Comparison of ENCODE assay signal across 8 cellular contexts in genomic region chr13:42041684-42042035, GRCh38. TPM values are rescaled to one million over a fixed set of nuclear protein-coding genes. Genes with fewer than 3 reads are reported as not detected.
DNase-seq lines count a peak whose midpoint lies in the region; ATAC-seq and TF ChIP-seq lines count a peak whose summit lies in the region.

No MANE protein-coding gene starts in this region.

- POLR2A ChIA-PET in AG04450 (lab: Yijun Ruan, JAX), result interaction anchor here (0.7 kb wide), 1 partner anchor 64 kb away, joined by 3 read pairs; no protein-coding TSS in a partner anchor

- H3K27me3 ChIP-seq in AG04450 (ENCODE audit: control insufficient read depth, insufficient read depth, low read length), result no peaks in the 10 kb centered on the region

- DNase-seq in AG04450 (ENCODE audit: low read depth, low spot score) (no peak), GM12864 (ENCODE audit: low read depth) (no peak), HS-27A (ENCODE audit: low read depth) (peak; percentile 42), SW480 (ENCODE audit: low spot score) (peak; percentile 79), erythroblast (lab: John Stamatoyannopoulos, UW) (peak; percentile 52 to 58), mucosa of descending colon (peak; percentile 58 to 69 (median 65))

- H3K4me3 ChIP-seq in AG04450 (ENCODE audit: low read depth, low read length) (peak overlapping the region; percentile 84), GM12864 (ENCODE audit: low read depth, low read length) (peak overlapping the region; percentile 60), mucosa of descending colon (no peak overlapping the region), urinary bladder (ENCODE audit: low read depth, low read length) (peak overlapping the region; percentile 94)

- intact Hi-C loops in mucosa of descending colon (cut with DNase I, micrococcal nuclease), result no loop called here

- 3% methylated on average over 16 of the region's 16 CpGs for WGBS in urinary bladder

- H3K4me1 ChIP-seq in mucosa of descending colon (ENCODE audit: low read depth) (peaks cover 10% of the 10 kb centered on the region), urinary bladder (ENCODE audit: insufficient read depth) (no peaks in the 10 kb centered on the region)

- H3K27ac ChIP-seq in AG04450 (ENCODE audit: low read depth, low read length) (no peak overlapping the region), urinary bladder (ENCODE audit: low read depth) (peak overlapping the region; percentile 14)

- ATAC-seq in mucosa of descending colon (peak; percentile 52), HG02763 (IDR thresholded peaks at IDR 0.05; ENCODE audit: unreplicated experiment) (no peak)

- no peak for TF ChIP-seq POLR2A in erythroblast (IDR thresholded peaks at IDR 0.05; ENCODE audit: low read length)

- TF ChIP-seq CTCF in AG04450 (IDR thresholded peaks at IDR 0.05; ENCODE audit: low read depth, low read length) (peak; percentile 77), GM12864 (IDR thresholded peaks at IDR 0.05; ENCODE audit: low read depth, low read length, missing control alignments) (peak; percentile 46), mucosa of descending colon (IDR thresholded peaks at IDR 0.05) (peak; percentile 30)

- H3K9me3 ChIP-seq in AG04450 (ENCODE audit: control insufficient read depth, insufficient read depth, low read length) (peaks cover 3% of the 10 kb centered on the region), mucosa of descending colon (no peaks in the 10 kb centered on the region)

- H3K36me3 ChIP-seq in mucosa of descending colon (ENCODE audit: low read depth) (no peaks in the 10 kb centered on the region), urinary bladder (ENCODE audit: insufficient read depth) (no peaks in the 10 kb centered on the region)

- CTCF ChIA-PET in AG04450 (lab: Charles Lee), result interaction anchor here (0.7 to 3.1 kb wide), 5 partner anchors 17 to 373 kb away, joined by 3 to 29 read pairs (median 3); no protein-coding TSS in a partner anchor

RNA-seq across cellular contexts. Expression of gene DGKH, which starts 6.8 kb away (rescaled TPM):
- polyA plus RNA-seq in AG04450 (2011; rRNA removed), result 3.3 and 4.3 TPM in 2 replicates
- 16.9 and 18.6 TPM in 2 replicates for polyA minus RNA-seq in AG04450 (2011; rRNA and poly(A)+ RNA removed)
- 10 to 100 TPM; 18.8 to 27.0 (median 26.3) TPM for total RNA-seq in mucosa of descending colon
- 36.4 TPM for total RNA-seq in urinary bladder
- 3.4 TPM for polyA plus RNA-seq in urinary bladder

Comparison
In these comparisons a context has a peak if more than half of its experiments do, and no peak if none do; other contexts are left out.
1. DNase-seq: peak in HS-27A (single experiment), SW480 (single experiment), erythroblast (2 of 2) and mucosa of descending colon (3 of 3); none in AG04450 (single experiment) and GM12864 (single experiment).
2. Peak in every context shown above with its lines, with median percentiles within 50 percentile points of each other: CTCF ChIP-seq.